In genomic region chr19:38261942-38262341, GRCh38 we compare ENCODE assay signal across 14 cellular contexts. TPM values are rescaled to one million over a fixed set of nuclear protein-coding genes. Genes with fewer than 3 reads are reported as not detected.
"Had no signal": no experiment of that assay in that cellular context is flagged by ENCODE, and none has a peak within 500 bp of the region (broad histone marks: within the 10 kb centered on the region; RNA-seq: fewer than 3 reads in every experiment).

No MANE protein-coding gene starts in this region.

RNA-seq across cellular contexts. Expression of gene PPP1R14A, which starts 5.8 kb away (rescaled TPM):
- total RNA-seq: activated naive CD4-positive, alpha-beta T cell treated with anti-CD3 and anti-CD28 coated beads for 36 hours; activated naive CD8-positive, alpha-beta T cell treated with anti-CD3 and anti-CD28 coated beads for 36 hours; activated T-helper 17 cell treated with anti-CD3 and anti-CD28 coated beads, Interleukin-2, amount 50 U/mL, for 72 hours had no signal

RNA-seq across cellular contexts. Expression of gene DPF1, which starts 37.9 kb away (rescaled TPM):
- total RNA-seq: activated B cell treated with CpG ODN at 0.5 μM for 24 hours, body of pancreas, breast epithelium had no signal

RNA-seq across cellular contexts. Expression of gene C19orf33, which starts 42.1 kb away (rescaled TPM):
- total RNA-seq: activated CD4-positive, alpha-beta memory T cell treated with anti-CD3 and anti-CD28 coated beads for 36 hours; activated CD4-positive, alpha-beta T cell treated with anti-CD3 and anti-CD28 coated beads, Interleukin-2, amount 10 ng/mL, durations not matched to agents 24 days and 14 days; activated CD8-positive, alpha-beta memory T cell treated with anti-CD3 and anti-CD28 coated beads for 36 hours; activated CD8-positive, alpha-beta T cell treated with anti-CD3 and anti-CD28 coated beads for 36 hours; activated naive CD4-positive, alpha-beta T cell treated with anti-CD3 and anti-CD28 coated beads for 36 hours; activated naive CD4-positive, alpha-beta T cell treated with anti-CD3 and anti-CD28 coated beads, Interleukin-2, amount 50 U/mL, for 72 hours; activated naive CD8-positive, alpha-beta T cell treated with anti-CD3 and anti-CD28 coated beads for 36 hours; activated T-cell treated with anti-CD3 and anti-CD28 coated beads, Interleukin-2, amount 50 U/mL, for 4 hours; activated T-cell treated with anti-CD3 and anti-CD28 coated beads, Interleukin-2, amount 50 U/mL, for 72 hours; activated T-helper 1 cell treated with anti-CD3 and anti-CD28 coated beads, Interleukin-12 subunit alpha, Interleukin-12 subunit beta, Interleukin-2, Interleukin-4 antibody, amounts not matched to agents 30 ng/mL and 10 ng/mL and 1 ng/mL, durations not matched to agents 14 hours and 24 hours and 36 hours had no signal
